ENCODE assay signal across 15 cellular contexts in genomic region chr12:15699886-15700285, GRCh38.
A peak's percentile ranks its signal among the peaks of the same experiment; 100 is the strongest.
DNase-seq lines count a peak whose midpoint lies in the region; ATAC-seq, FAIRE-seq and TF ChIP-seq lines count a peak whose summit lies in the region.
"Had no signal": no experiment of that assay in that cellular context is flagged by ENCODE, and none has a peak within 500 bp of the region (broad histone marks: within the 10 kb centered on the region; RNA-seq: fewer than 3 reads in every experiment).

No MANE protein-coding gene starts in this region.

- H3K4me1 Mint-ChIP-seq in memory B cell = peaks cover 4% of the 10 kb centered on the region

- intact Hi-C loops in right cardiac atrium (cut with DNase I) (no loop called here), Right ventricle myocardium superior (cut with DNase I) (no loop called here), ascending aorta (cut with DNase I) (loop anchor here (2.0 to 10.0 kb wide), 3 partner anchors 27 to 165 kb away; no protein-coding TSS in a partner anchor)

- H3K27ac ChIP-seq in right cardiac atrium (ENCODE audit: low read length) (peak overlapping the region; percentile 64), ascending aorta (peak overlapping the region; percentile 87 to 90)
- H3K27ac ChIP-seq: neutrophil had no signal

- DNase-seq in right cardiac atrium (no peak), Right ventricle myocardium superior (no peak), ascending aorta (ENCODE audit: low spot score in 2 of 2) (no peak), memory B cell (ENCODE audit: low spot score in 2 of 2) (no peak), urothelium cell line (ENCODE audit: low spot score) (no peak), NOMO-1 (lab: John Stamatoyannopoulos, UW; ENCODE audit: unreplicated experiment in 2 of 2) (no peak), NCI-H2196 (lab: John Stamatoyannopoulos, UW; ENCODE audit: unreplicated experiment) (no peak)
- DNase-seq: activated gamma-delta T cell; effector CD8-positive, alpha-beta T cell; NCI-H69; stimulated activated CD4-positive, alpha-beta T cell treated with anti-CD3 and anti-CD28 coated beads, Interleukin-4, amount 100 ng/mL, for 4 hours had no signal

- H3K27me3 ChIP-seq in right cardiac atrium (ENCODE audit: control insufficient read depth, insufficient read depth) (no peaks in the 10 kb centered on the region), ascending aorta (no peaks in the 10 kb centered on the region)
- H3K27me3 ChIP-seq: neutrophil had no signal

- H3K4me3 Mint-ChIP-seq in memory B cell = peak overlapping the region; percentile 33
- H3K4me3 Mint-ChIP-seq: type B pancreatic cell had no signal

- no peaks in the 10 kb centered on the region for H3K9me3 ChIP-seq in right cardiac atrium (ENCODE audit: control insufficient read depth, low read length)
- no peaks in the 10 kb centered on the region for H3K9me3 ChIP-seq in ascending aorta
- H3K9me3 ChIP-seq: HAP-1, neutrophil had no signal

- H3K9me3 Mint-ChIP-seq in memory B cell = no peaks in the 10 kb centered on the region
- H3K9me3 Mint-ChIP-seq: type B pancreatic cell had no signal

- H3K36me3 Mint-ChIP-seq in memory B cell = no peaks in the 10 kb centered on the region

- H3K4me3 ChIP-seq in right cardiac atrium (ENCODE audit: low read length) (no peak overlapping the region), ascending aorta (no peak overlapping the region)
- H3K4me3 ChIP-seq: HAP-1 had no signal

- no peaks in the 10 kb centered on the region for H3K27me3 Mint-ChIP-seq in memory B cell
- H3K27me3 Mint-ChIP-seq: type B pancreatic cell had no signal

- H3K4me1 ChIP-seq in right cardiac atrium (ENCODE audit: control insufficient read depth, insufficient read depth, low read length) (peaks cover 5% of the 10 kb centered on the region), ascending aorta (peaks cover 9 to 69% of the 10 kb centered on the region in 2 donors)
- H3K4me1 ChIP-seq: HAP-1 had no signal

- H3K36me3 ChIP-seq in ascending aorta = no peaks in the 10 kb centered on the region
- H3K36me3 ChIP-seq: HAP-1, neutrophil had no signal

- WGBS in right cardiac atrium = 79% methylated on average over 8 of the region's 8 CpGs

- FAIRE-seq in urothelium cell line (lab: Jason Lieb, UNC) = peak; percentile 74

- no peak for TF ChIP-seq CTCF in ascending aorta (IDR thresholded peaks at IDR 0.05)

- no peak overlapping the region for H3K27ac Mint-ChIP-seq in memory B cell

- ATAC-seq in right cardiac atrium (no peak), Right ventricle myocardium superior (ENCODE audit: poor library complexity) (no peak), memory B cell (ENCODE audit: low read depth) (peak; percentile 26), HG03432 (IDR thresholded peaks at IDR 0.05; ENCODE audit: unreplicated experiment) (no peak)
